In the genomic region with DNA sequence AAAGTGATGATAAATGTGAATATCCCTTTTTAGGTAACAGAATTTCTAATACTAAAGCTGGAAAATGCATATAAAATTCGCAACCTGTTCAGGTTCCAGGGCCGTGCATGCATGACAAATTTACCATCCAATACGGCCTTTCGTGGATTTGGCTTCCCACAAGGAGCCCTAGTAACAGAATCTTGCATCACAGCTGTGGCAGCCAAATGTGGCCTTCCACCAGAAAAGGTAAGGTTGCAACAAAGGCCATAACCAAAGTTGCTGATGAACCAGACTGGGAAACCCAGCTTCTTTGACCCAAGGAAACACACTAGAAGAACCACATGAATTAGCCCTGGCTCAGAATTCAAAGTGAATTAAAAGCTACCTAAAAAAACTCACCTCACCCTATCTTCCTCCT, we compare ENCODE assay signal across 25 cellular contexts.
"Had no signal": no experiment of that assay in that cellular context is flagged by ENCODE, and none has a peak within 500 bp of the region (broad histone marks: within the 10 kb centered on the region; RNA-seq: fewer than 3 reads in every experiment).

No MANE protein-coding gene starts in this region.

- H3K4me1 ChIP-seq: esophagus muscularis mucosa, lower lobe of right lung, pancreas, upper lobe of right lung, uterus had no signal

- H3K9me3 ChIP-seq: esophagus muscularis mucosa, lower lobe of right lung, pancreas, right lobe of liver, suprapubic skin, transverse colon, upper lobe of right lung, uterus had no signal

- ATAC-seq: left colon; left ventricle myocardium superior; lower lobe of right lung; natural killer cell; pancreas; stimulated activated naive CD8-positive, alpha-beta T cell treated with anti-CD3 and anti-CD28 coated beads, Interleukin-15, amount 100 ng/mL, for 72 hours; upper lobe of right lung had no signal

- H3K27me3 ChIP-seq: right lobe of liver, transverse colon, upper lobe of right lung, uterus had no signal

- H3K27ac ChIP-seq: coronary artery, esophagus muscularis mucosa, lower lobe of right lung, pancreas, right lobe of liver, suprapubic skin, transverse colon, upper lobe of right lung, uterus had no signal

- DNase-seq: dermis blood vessel endothelial cell; effector memory CD4-positive, alpha-beta T cell; hypothalamus; immature natural killer cell; islet precursor cell; left colon; left ventricle myocardium superior; lower lobe of right lung; natural killer cell; occipital lobe; pancreas; right lobe of liver; stimulated activated CD4-positive, alpha-beta T cell treated with anti-CD3 and anti-CD28 coated beads, Interleukin-12 subunit alpha, Interleukin-12 subunit beta, amount 100 ng/mL, for 4 hours; stimulated activated CD4-positive, alpha-beta T cell treated with anti-CD3 and anti-CD28 coated beads, Interleukin-1b, Interleukin-23, amount 100 ng/mL, for 48 hours; stimulated activated CD4-positive, alpha-beta T cell treated with anti-CD3 and anti-CD28 coated beads, Interleukin-4, amount 100 ng/mL, for 1 hour; stimulated activated CD8-positive, alpha-beta memory T cell treated with anti-CD3 and anti-CD28 coated beads, Interleukin-4, amount 100 ng/mL, for 48 hours; stimulated activated naive CD4-positive, alpha-beta T cell; stimulated activated naive CD8-positive, alpha-beta T cell treated with anti-CD3 and anti-CD28 coated beads, Interleukin-15, amount 100 ng/mL, for 72 hours; transverse colon; upper lobe of right lung; uterus had no signal

- H3K4me3 ChIP-seq: coronary artery, esophagus muscularis mucosa, lower lobe of right lung, pancreas, right lobe of liver, smooth muscle cell, suprapubic skin, transverse colon, upper lobe of right lung, uterus had no signal

- H3K36me3 ChIP-seq: esophagus muscularis mucosa, lower lobe of right lung, pancreas, right lobe of liver, suprapubic skin, transverse colon, upper lobe of right lung, uterus had no signal
